In genomic region chr9:133759146-133759900, GRCh38 we compare ENCODE assay signal across 16 cellular contexts. TPM values are rescaled to one million over a fixed set of nuclear protein-coding genes. Genes with fewer than 3 reads are reported as not detected.
DNase-seq lines count a peak whose midpoint lies in the region; ATAC-seq, FAIRE-seq and TF ChIP-seq lines count a peak whose summit lies in the region.
"Had no signal": no experiment of that assay in that cellular context is flagged by ENCODE, and none has a peak within 500 bp of the region (broad histone marks: within the 10 kb centered on the region; RNA-seq: fewer than 3 reads in every experiment).

No MANE protein-coding gene starts in this region.

- CTCF ChIA-PET in HepG2 (lab: Yijun Ruan, JAX; ENCODE audit: low intra/inter-chr PET ratio, low total read pairs): no interaction called here

- H3K27ac ChIP-seq in HepG2 (ENCODE audit: extremely low read length, insufficient read depth, low read length) (no peak overlapping the region), tibial nerve (peak overlapping the region in 1 of 4 donors; percentile 33)
- H3K27ac ChIP-seq: neural progenitor cell had no signal

- intact Hi-C loops in HepG2 (cut with micrococcal nuclease; ENCODE audit: unreplicated experiment): no loop called here

- TF ChIP-seq EP300 in HepG2 (IDR thresholded peaks at IDR 0.05; ENCODE audit: low read depth in 2 of 2, low read length in 2 of 2) (no peak), HepG2 (CRISPR knock-in tag; IDR thresholded peaks at IDR 0.05; ENCODE audit: borderline replicate concordance) (no peak), tibial nerve (IDR thresholded peaks at IDR 0.05) (no peak)

- no peak for FAIRE-seq in HepG2 (lab: Jason Lieb, UNC)

- no peaks in the 10 kb centered on the region for H3K27me3 ChIP-seq in HepG2 (ENCODE audit: control insufficient read depth in 1 of 2, insufficient read depth in 2 of 2, low read length in 2 of 2)
- H3K27me3 ChIP-seq in tibial nerve: peaks cover 0 to 5% of the 10 kb centered on the region in 2 donors
- H3K27me3 ChIP-seq: neural progenitor cell had no signal

- H3K27me3 Mint-ChIP-seq in activated T-cell treated with anti-CD3 and anti-CD28 coated beads, Interleukin-2, amount 50 U/mL, for 24 hours: peaks cover 11% of the 10 kb centered on the region
- H3K27me3 Mint-ChIP-seq: activated naive CD4-positive, alpha-beta T cell treated with anti-CD3 and anti-CD28 coated beads, Interleukin-2, amount 50 U/mL, for 24 hours had no signal

- no peak overlapping the region for H3K27ac Mint-ChIP-seq in activated T-cell treated with anti-CD3 and anti-CD28 coated beads, Interleukin-2, amount 50 U/mL, for 24 hours
- H3K27ac Mint-ChIP-seq: activated naive CD4-positive, alpha-beta T cell treated with anti-CD3 and anti-CD28 coated beads, Interleukin-2, amount 50 U/mL, for 24 hours; immature natural killer cell; neural progenitor cell had no signal

- in situ Hi-C loops in HepG2 (cut with HindIII; ENCODE audit: extremely low pct_ligation_motif_present, low pct_unique_long_range_greater_than_20kb): no loop called here

- no peak for TF ChIP-seq POLR2A in HepG2 (IDR thresholded peaks at IDR 0.05; ENCODE audit: insufficient read depth in 1 of 2, low read depth in 2 of 2, low read length in 2 of 2)
- no peak for TF ChIP-seq POLR2A in tibial nerve (IDR thresholded peaks at IDR 0.05)

- H3K9ac ChIP-seq in HepG2 (ENCODE audit: insufficient read depth, low read depth, low read length): no peak overlapping the region
- H3K9ac ChIP-seq: neural progenitor cell had no signal

- no peaks in the 10 kb centered on the region for H3K79me2 ChIP-seq in HepG2 (ENCODE audit: insufficient read depth, low read length)

- no peak for ATAC-seq in HepG2
- no peak for ATAC-seq in HG02798 (IDR thresholded peaks at IDR 0.05; ENCODE audit: poor library complexity, unreplicated experiment)
- ATAC-seq: PC-3 had no signal

- H3K36me3 ChIP-seq in HepG2 (replicated peaks in 1 of 2; ENCODE audit: control insufficient read depth in 1 of 2, insufficient read depth in 2 of 2, low read length in 2 of 2): peaks cover 0 to 18% of the 10 kb centered on the region in 2 experiments
- peaks cover 0 to 30% (median 0%) of the 10 kb centered on the region in 3 donors for H3K36me3 ChIP-seq in tibial nerve
- H3K36me3 ChIP-seq: neural progenitor cell had no signal

- POLR2A ChIA-PET in HepG2 (lab: Yijun Ruan, JAX): interaction anchor here (0.8 to 2.4 kb wide), 2 partner anchors 10 to 20 kb away, joined by 3 to 9 read pairs; partner anchors contain the start of gene SARDH

- no peaks in the 10 kb centered on the region for H3K36me3 Mint-ChIP-seq in activated T-cell treated with anti-CD3 and anti-CD28 coated beads, Interleukin-2, amount 50 U/mL, for 24 hours (ENCODE audit: low read depth)
- H3K36me3 Mint-ChIP-seq: immature natural killer cell had no signal

- no peak for TF ChIP-seq RAD21 in HepG2 (CRISPR knock-in tag; IDR thresholded peaks at IDR 0.05)

- H3K4me1 ChIP-seq in HepG2 (ENCODE audit: insufficient read depth, low read length) (peaks cover 24% of the 10 kb centered on the region), tibial nerve (peaks cover 0 to 15% (median 0%) of the 10 kb centered on the region in 4 donors)
- H3K4me1 ChIP-seq: neural progenitor cell had no signal

- TF ChIP-seq CTCF in HepG2 (CRISPR knock-in tag; IDR thresholded peaks at IDR 0.05) (no peak), tibial nerve (IDR thresholded peaks at IDR 0.05) (no peak)

- BruUV-seq in HepG2 (replicated peaks; lab: Mats Ljungman, UMichigan): no TSS peak

- H3K4me1 Mint-ChIP-seq in activated T-cell treated with anti-CD3 and anti-CD28 coated beads, Interleukin-2, amount 50 U/mL, for 24 hours (ENCODE audit: low read depth): no peaks in the 10 kb centered on the region
- H3K4me1 Mint-ChIP-seq: activated naive CD4-positive, alpha-beta T cell treated with anti-CD3 and anti-CD28 coated beads, Interleukin-2, amount 50 U/mL, for 24 hours; immature natural killer cell had no signal

- DNase-seq in activated T-cell treated with anti-CD3 and anti-CD28 coated beads, Interleukin-2, amount 50 U/mL, for 24 hours: peak; percentile 7
- DNase-seq in activated T-cell treated with anti-CD3 and anti-CD28 coated beads for 4 hours (no peak), fibroblast of peridontal ligament (ENCODE audit: extremely low read depth) (peak; percentile 17), HepG2 (ENCODE audit: low spot score) (no peak), tibial nerve (ENCODE audit: low spot score in 2 of 2) (peak; percentile 22 to 34), DMS153 treated with DMSO at 0.1 percent for 48 hours (lab: John Stamatoyannopoulos, UW; ENCODE audit: unreplicated experiment) (no peak), CD1c-positive myeloid dendritic cell (ENCODE audit: extremely low spot score) (no peak)
- DNase-seq: DMS 273 treated with DMSO at 0.1 percent for 48 hours; immature natural killer cell; MM.1S; PC-3; stimulated activated CD4-positive, alpha-beta T cell treated with anti-CD3 and anti-CD28 coated beads, Interleukin-12 subunit alpha, Interleukin-12 subunit beta, amount 100 ng/mL, for 4 hours; T-helper 2 cell had no signal

- H4K20me1 ChIP-seq in HepG2 (ENCODE audit: insufficient read depth, low read length): no peaks in the 10 kb centered on the region

- H3K9me3 Mint-ChIP-seq in activated T-cell treated with anti-CD3 and anti-CD28 coated beads, Interleukin-2, amount 50 U/mL, for 24 hours: no peaks in the 10 kb centered on the region
- H3K9me3 Mint-ChIP-seq: activated naive CD4-positive, alpha-beta T cell treated with anti-CD3 and anti-CD28 coated beads, Interleukin-2, amount 50 U/mL, for 24 hours; immature natural killer cell had no signal

- H3K9me3 ChIP-seq in HepG2 (ENCODE audit: low read length) (no peaks in the 10 kb centered on the region), tibial nerve (no peaks in the 10 kb centered on the region)

- H3K4me3 ChIP-seq in HepG2 (replicated peaks in 1 of 3; ENCODE audit: insufficient read depth in 1 of 3, low read depth in 2 of 3, low read length in 3 of 3): no peak overlapping the region
- no peak overlapping the region for H3K4me3 ChIP-seq in tibial nerve
- H3K4me3 ChIP-seq: neural progenitor cell had no signal

- WGBS in HepG2 (ENCODE audit: low lambda C conversion rate): 87% methylated on average over 32 of the region's 32 CpGs
- 46 to 78% methylated on average over 26 to 31 of the region's 32 CpGs for WGBS in tibial nerve, 2 donors

- no peak overlapping the region for H3K4me3 Mint-ChIP-seq in activated T-cell treated with anti-CD3 and anti-CD28 coated beads, Interleukin-2, amount 50 U/mL, for 24 hours
- H3K4me3 Mint-ChIP-seq: activated naive CD4-positive, alpha-beta T cell treated with anti-CD3 and anti-CD28 coated beads, Interleukin-2, amount 50 U/mL, for 24 hours; immature natural killer cell; neural progenitor cell had no signal

- no peak overlapping the region for H3K4me2 ChIP-seq in HepG2 (ENCODE audit: low read depth, low read length)
- H3K4me2 ChIP-seq: neural progenitor cell had no signal

- H2AFZ ChIP-seq in HepG2 (ENCODE audit: low read length): no peak overlapping the region
- H2AFZ ChIP-seq: neural progenitor cell had no signal

TF ChIP-seq in HepG2, 621 proteins besides CTCF, POLR2A, EP300 and RAD21:
- TF ChIP-seq SIX4 (CRISPR knock-in tag; IDR thresholded peaks at IDR 0.05) (no peak), FOXM1 (CRISPR knock-in tag; IDR thresholded peaks at IDR 0.05) (no peak), AGO2 (optimal IDR thresholded peaks at IDR 0.05; ENCODE audit: low read depth, low read length) (peak; percentile 4), KMT2A (CRISPR knock-in tag; IDR thresholded peaks at IDR 0.05) (no peak), RBM22 (optimal IDR thresholded peaks at IDR 0.05; ENCODE audit: low read length) (peak; percentile 67)

RNA-seq across cellular contexts. Expression of gene SARDH, which starts 21.2 kb away (rescaled TPM):
- total RNA-seq in HepG2 (2016; rRNA removed; fragmentation: Illumina TruSeq; extraction: Trizol): 32.5 and 34.9 TPM in 2 replicates
- 5.5 and 6.4 TPM in 2 replicates for total RNA-seq in HepG2 (2016; cell fraction: cytosol; rRNA removed; fragmentation: Illumina TruSeq; extraction: Trizol; ENCODE audit: low read depth)
- total RNA-seq in HepG2 (2016; cell fraction: insoluble cytoplasmic fraction; rRNA removed; fragmentation: Illumina TruSeq; extraction: Trizol): 25.6 and 34.1 TPM in 2 replicates
- total RNA-seq in HepG2 (2016; cell fraction: membrane; rRNA removed; fragmentation: Illumina TruSeq; extraction: Trizol): 13.0 TPM in 2 replicates
- 26.8 and 31.9 TPM in 2 replicates for total RNA-seq in HepG2 (2016; cell fraction: nucleus; rRNA removed; fragmentation: Illumina TruSeq; extraction: Trizol)
- 11.6 and 15.6 TPM in 2 replicates for polyA plus RNA-seq in HepG2 (2011; rRNA removed)
- polyA plus RNA-seq in HepG2 (2011; cell fraction: cytosol; rRNA removed): 6.1 and 10.1 TPM in 2 replicates
- 107 and 130 TPM in 2 replicates for polyA plus RNA-seq in HepG2 (2011; cell fraction: nucleus; rRNA removed)
- 20.2 and 23.9 TPM in 2 replicates for polyA plus RNA-seq in HepG2 (2012)
- polyA plus RNA-seq in HepG2 (2016; cell fraction: cytosol; fragmentation: Illumina TruSeq; extraction: Trizol; ENCODE audit: low read depth): 4.0 and 4.1 TPM in 2 replicates
- polyA plus RNA-seq in HepG2 (2016; cell fraction: insoluble cytoplasmic fraction; fragmentation: Illumina TruSeq; extraction: Trizol; ENCODE audit: low read depth): 23.4 and 31.6 TPM in 2 replicates
- 7.8 and 8.3 TPM in 2 replicates for polyA plus RNA-seq in HepG2 (2016; cell fraction: membrane; fragmentation: Illumina TruSeq; extraction: Trizol; ENCODE audit: low read depth)
- polyA plus RNA-seq in HepG2 (2016; cell fraction: nucleus; fragmentation: Illumina TruSeq; extraction: Trizol; ENCODE audit: insufficient read depth, low read depth): 46.0 and 50.9 TPM in 2 replicates
- 55.5 TPM in 1 of 2 replicates, not detected in the other for polyA minus RNA-seq in HepG2 (2011; rRNA and poly(A)+ RNA removed; ENCODE audit: low replicate concordance)
- 17.1 and 19.0 TPM in 2 replicates for polyA minus RNA-seq in HepG2 (2011; cell fraction: cytosol; rRNA and poly(A)+ RNA removed)
- polyA minus RNA-seq in HepG2 (2011; cell fraction: nucleus; rRNA and poly(A)+ RNA removed): 35.9 and 37.7 TPM in 2 replicates
- 10 to 100 TPM in 1 of 4 donors, 1 to 10 TPM in 3; 2.9 to 16.4 (median 5.9) TPM for total RNA-seq in tibial nerve

Comparison
In these comparisons a context has a peak if more than half of its experiments do, and no peak if none do; other contexts are left out.
1. DNase-seq: peak in activated T-cell treated with anti-CD3 and anti-CD28 coated beads, Interleukin-2, amount 50 U/mL, for 24 hours (single experiment), fibroblast of peridontal ligament (single experiment) and tibial nerve (2 of 2); none in activated T-cell treated with anti-CD3 and anti-CD28 coated beads for 4 hours (single experiment), HepG2 (single experiment), DMS153 treated with DMSO at 0.1 percent for 48 hours (single experiment) and CD1c-positive myeloid dendritic cell (single experiment).